Comparison of ENCODE assay signal across 12 cellular contexts in genomic region chr5:37495668-37496067, GRCh38.
DNase-seq lines count a peak whose midpoint lies in the region; ATAC-seq and TF ChIP-seq lines count a peak whose summit lies in the region.
"Had no signal": no experiment of that assay in that cellular context is flagged by ENCODE, and none has a peak within 500 bp of the region (broad histone marks: within the 10 kb centered on the region; RNA-seq: fewer than 3 reads in every experiment).

No MANE protein-coding gene starts in this region.

- no peaks in the 10 kb centered on the region for H3K9me3 ChIP-seq in SK-N-SH
- H3K9me3 ChIP-seq in stomach, result no peaks in the 10 kb centered on the region
- no peaks in the 10 kb centered on the region for H3K9me3 ChIP-seq in adrenal gland (replicated peaks in 1 of 3)

- intact Hi-C loops in stomach (cut with DNase I; ENCODE audit: low total_unique reads) (no loop called here), adrenal gland (cut with DNase I) (no loop called here), left cardiac atrium (cut with DNase I) (no loop called here)

- H4K20me1 ChIP-seq in SK-N-SH (ENCODE audit: insufficient read depth), result no peaks in the 10 kb centered on the region

- peak; percentile 55 for DNase-seq in GM04503 (ENCODE audit: low read depth)
- DNase-seq in SK-N-SH, result no peak
- peak; percentile 70 for DNase-seq in fibroblast of peridontal ligament (ENCODE audit: extremely low read depth)
- DNase-seq in stomach, result no peak
- DNase-seq in adrenal gland, result no peak
- no peak for DNase-seq in ecto neural progenitor cell (ENCODE audit: low spot score)
- DNase-seq in effector CD4-positive, alpha-beta T cell, result no peak
- no peak for DNase-seq in left cardiac atrium
- DNase-seq: DMS79; NCI-H1694; NK-92 treated with Interleukin-12 subunit alpha and Interleukin-12 subunit beta, amount 100 ng/mL, for 24 hours; stimulated activated CD8-positive, alpha-beta memory T cell treated with anti-CD3 and anti-CD28 coated beads, Interleukin-4, amount 100 ng/mL, for 48 hours had no signal

- ATAC-seq in left cardiac atrium, result no peak

- H3K4me2 ChIP-seq in SK-N-SH, result no peak overlapping the region

- TF ChIP-seq CTCF in SK-N-SH (IDR thresholded peaks at IDR 0.05) (no peak), stomach (IDR thresholded peaks at IDR 0.05) (no peak), adrenal gland (IDR thresholded peaks at IDR 0.05) (no peak)

- peaks cover 11% of the 10 kb centered on the region for H3F3A ChIP-seq in SK-N-SH (replicated peaks; ENCODE audit: insufficient read depth)

- no peaks in the 10 kb centered on the region for H3K79me2 ChIP-seq in SK-N-SH (ENCODE audit: insufficient read depth)

- CTCF ChIA-PET in SK-N-SH (lab: Yijun Ruan, JAX), result no interaction called here

- WGBS in SK-N-SH (ENCODE audit: low lambda C conversion rate), result 100% methylated on average over 1 of the region's 1 CpG
- 56 to 86% (median 81%) methylated on average over 1 of the region's 1 CpG for WGBS in stomach, 5 donors
- 79 to 92% (median 86%) methylated on average over 1 of the region's 1 CpG for WGBS in adrenal gland, 4 donors

- H3K27me3 ChIP-seq in SK-N-SH (ENCODE audit: insufficient read depth) (no peaks in the 10 kb centered on the region), stomach (no peaks in the 10 kb centered on the region), adrenal gland (no peaks in the 10 kb centered on the region)

- H3K27ac ChIP-seq in SK-N-SH (ENCODE audit: low read depth in 2 of 2, low read length in 1 of 2) (peak overlapping the region in 1 of 2 experiments; percentile 72; a peak in 2 of 4 replicates), stomach (peak overlapping the region in 3 of 5 donors; percentile 13 to 33 (median 20)), adrenal gland (peak overlapping the region in 2 of 5 donors; percentile 25 to 43)

- H3K4me3 ChIP-seq in SK-N-SH (ENCODE audit: low read depth in 2 of 2, low read length in 1 of 2), result no peak overlapping the region
- H3K4me3 ChIP-seq in stomach, result no peak overlapping the region
- no peak overlapping the region for H3K4me3 ChIP-seq in adrenal gland

- no peak overlapping the region for H3K9ac ChIP-seq in SK-N-SH

- H2AFZ ChIP-seq in SK-N-SH (ENCODE audit: low read depth), result no peak overlapping the region

- H3K4me1 ChIP-seq in SK-N-SH (ENCODE audit: control insufficient read depth in 1 of 2, insufficient read depth in 2 of 2, low read depth in 1 of 2, low read length in 1 of 2) (peaks cover 0 to 9% of the 10 kb centered on the region in 2 experiments; a peak in 1 of 4 replicates), stomach (peaks cover 8 to 34% (median 16%) of the 10 kb centered on the region in 4 donors), adrenal gland (replicated peaks in 1 of 2) (peaks cover 0 to 7% of the 10 kb centered on the region in 2 donors)

- H3K36me3 ChIP-seq in SK-N-SH (replicated peaks in 1 of 2; ENCODE audit: control insufficient read depth in 1 of 2, insufficient read depth in 2 of 2, low read length in 1 of 2) (no peaks in the 10 kb centered on the region), stomach (peaks cover 0 to 25% (median 12%) of the 10 kb centered on the region in 4 donors), adrenal gland (replicated peaks in 1 of 2) (no peaks in the 10 kb centered on the region)

- TF ChIP-seq EP300 in SK-N-SH (IDR thresholded peaks at IDR 0.05; ENCODE audit: borderline replicate concordance in 1 of 2, low read depth in 1 of 2, low read length in 1 of 2) (no peak), stomach (IDR thresholded peaks at IDR 0.05) (no peak)

- no peak for TF ChIP-seq POLR2A in stomach (IDR thresholded peaks at IDR 0.05)
- no peak for TF ChIP-seq POLR2A in adrenal gland (IDR thresholded peaks at IDR 0.05)

- no peak for TF ChIP-seq RAD21 in SK-N-SH (IDR thresholded peaks at IDR 0.05; ENCODE audit: low read length)

- no peaks in the 10 kb centered on the region for H3K9me2 ChIP-seq in SK-N-SH

- POLR2A ChIA-PET in SK-N-SH (lab: Yijun Ruan, JAX), result no interaction called here

TF ChIP-seq in SK-N-SH, 30 proteins besides CTCF, POLR2A, EP300 and RAD21:
- TF ChIP-seq, protein P1, sequence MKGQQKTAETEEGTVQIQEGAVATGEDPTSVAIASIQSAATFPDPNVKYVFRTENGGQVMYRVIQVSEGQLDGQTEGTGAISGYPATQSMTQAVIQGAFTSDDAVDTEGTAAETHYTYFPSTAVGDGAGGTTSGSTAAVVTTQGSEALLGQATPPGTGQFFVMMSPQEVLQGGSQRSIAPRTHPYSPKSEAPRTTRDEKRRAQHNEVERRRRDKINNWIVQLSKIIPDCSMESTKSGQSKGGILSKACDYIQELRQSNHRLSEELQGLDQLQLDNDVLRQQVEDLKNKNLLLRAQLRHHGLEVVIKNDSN (IDR thresholded peaks at IDR 0.05; ENCODE audit: borderline replicate concordance, low read depth), result no peak
- TF ChIP-seq GATA2 (CRISPR knock-in tag; IDR thresholded peaks at IDR 0.05) (no peak), FOSL2 (IDR thresholded peaks at IDR 0.05; ENCODE audit: borderline replicate concordance, low read depth) (peak; percentile 24; the same call in 1 of the 2 replicates), CHD2 (IDR thresholded peaks at IDR 0.05; ENCODE audit: low read length, partially characterized antibody) (no peak), JUND (IDR thresholded peaks at IDR 0.05) (no peak)

Comparison
In these comparisons a context has a peak if more than half of its experiments do, and no peak if none do; other contexts are left out.
1. DNase-seq: peak in GM04503 (single experiment) and fibroblast of peridontal ligament (single experiment); none in SK-N-SH (single experiment), stomach (single experiment), adrenal gland (0 of 7), ecto neural progenitor cell (single experiment), effector CD4-positive, alpha-beta T cell (single experiment) and left cardiac atrium (single experiment).